Comparison of ENCODE assay signal across 10 cellular contexts in the genomic region with DNA sequence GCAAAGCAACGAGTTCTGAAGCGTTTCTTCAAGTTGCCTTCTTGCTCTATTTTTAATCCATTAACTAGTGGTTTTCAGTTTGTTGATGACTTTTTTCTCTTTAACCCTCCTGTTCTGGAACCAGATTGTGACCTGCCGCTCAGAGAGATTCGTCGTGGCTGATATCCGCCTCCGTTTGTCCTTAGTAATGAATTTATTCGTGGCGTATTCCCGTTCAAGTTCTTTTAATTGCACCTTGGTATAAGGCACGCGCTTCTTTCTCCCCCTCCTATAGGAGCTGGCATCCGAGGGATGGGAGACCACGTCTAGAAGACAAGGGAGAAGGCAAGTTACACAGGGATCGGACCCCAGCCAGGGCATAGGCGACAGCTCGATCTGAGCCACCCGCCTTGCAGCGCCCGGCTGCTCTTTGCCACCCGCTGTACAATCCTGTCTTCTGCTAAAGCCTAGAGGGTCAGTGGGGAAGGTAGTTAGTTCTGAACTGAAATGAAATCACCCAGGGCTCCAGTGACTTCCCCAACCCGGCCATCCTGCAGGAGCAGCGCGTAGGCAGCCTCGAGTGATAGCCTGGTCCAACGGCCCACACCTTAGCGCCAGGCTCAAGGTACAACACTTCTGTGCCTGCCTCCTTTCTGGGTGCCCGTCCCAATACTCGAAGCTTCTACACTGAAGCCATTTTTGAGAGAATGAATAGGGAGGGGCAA. TPM values are rescaled to one million over a fixed set of nuclear protein-coding genes. Genes with fewer than 3 reads are reported as not detected.
DNase-seq lines count a peak whose midpoint lies in the region; ATAC-seq and TF ChIP-seq lines count a peak whose summit lies in the region.
"Had no signal": no experiment of that assay in that cellular context is flagged by ENCODE, and none has a peak within 500 bp of the region (broad histone marks: within the 10 kb centered on the region; RNA-seq: fewer than 3 reads in every experiment).

No MANE protein-coding gene starts in this region.

- ATAC-seq in HCT116: no peak
- ATAC-seq in HG02610 (IDR thresholded peaks at IDR 0.05; ENCODE audit: unreplicated experiment): no peak
- no peak for ATAC-seq in heart right ventricle

- H3K4me3 ChIP-seq in HCT116 (replicated peaks in 1 of 2; ENCODE audit: low read depth in 1 of 2, low read length in 2 of 2) (peak overlapping the region; percentile 64 to 73), colonic mucosa (peak overlapping the region; percentile 68), heart right ventricle (no peak overlapping the region)

- BruUV-seq in Calu3 (replicated peaks; lab: Mats Ljungman, UMichigan): no TSS peak
- no TSS peak for BruUV-seq in HCT116 (replicated peaks; lab: Mats Ljungman, UMichigan)

- WGBS in heart right ventricle, 2 donors: 6 to 10% methylated on average over 29 of the region's 29 CpGs

- TF ChIP-seq POLR2A in HCT116 (IDR thresholded peaks at IDR 0.05; ENCODE audit: borderline replicate concordance, extremely low read depth, insufficient read depth, insufficient read length): no peak

- POLR2A ChIA-PET in HCT116 (lab: Charles Lee): no interaction called here

- no peaks in the 10 kb centered on the region for H3K9me3 ChIP-seq in HCT116 (ENCODE audit: control insufficient read depth in 1 of 2, insufficient read depth in 1 of 2, low read depth in 1 of 2, low read length in 2 of 2)
- no peaks in the 10 kb centered on the region for H3K9me3 ChIP-seq in colonic mucosa
- H3K9me3 ChIP-seq in heart right ventricle: no peaks in the 10 kb centered on the region

- H3K79me2 ChIP-seq in HCT116 (ENCODE audit: insufficient read depth, low read length): no peaks in the 10 kb centered on the region

- RAD21 ChIA-PET in HCT116 (lab: Charles Lee; ENCODE audit: low non-redundant PET in 1 of 2, low total read pairs in 2 of 2, uncharacterized antibody in 2 of 2, unreplicated experiment in 2 of 2): interaction anchor here in 1 of 2 experiments (1.3 kb wide), 1 partner anchor 723 kb away, joined by 4 read pairs; no protein-coding TSS in a partner anchor

- H3K4me1 ChIP-seq in HCT116 (ENCODE audit: control insufficient read depth in 1 of 2, insufficient read depth in 2 of 2, low read length in 2 of 2): peaks cover 0 to 24% of the 10 kb centered on the region in 2 experiments; a peak in 3 of 4 replicates
- H3K4me1 ChIP-seq in colonic mucosa: no peaks in the 10 kb centered on the region
- H3K4me1 ChIP-seq in heart right ventricle: peaks cover 0 to 42% (median 22%) of the 10 kb centered on the region in 9 donors

- DNase-seq in Calu3 (no peak), HCT116 (ENCODE audit: low read depth, low spot score) (no peak), colonic mucosa (peak; percentile 38), neural crest cell (ENCODE audit: low read depth, low spot score) (no peak), inferior parietal cortex (ENCODE audit: extremely low spot score) (no peak), NCI-H2227 treated with DMSO at 0.1 percent for 48 hours (lab: John Stamatoyannopoulos, UW) (no peak), heart right ventricle (no peak)

- intact Hi-C loops in Calu3 (cut with micrococcal nuclease; ENCODE audit: unreplicated experiment): loop anchor here (5.0 kb wide), 1 partner anchor 574 kb away; no protein-coding TSS in a partner anchor
- intact Hi-C loops in HCT116 (cut with micrococcal nuclease): loop anchor here (5.0 to 10.0 kb wide), 3 partner anchors 547 to 1427 kb away; partner anchors contain the start of gene TAX1BP1
- intact Hi-C loops in colonic mucosa (cut with DNase I): loop anchor here (10.0 kb wide), 2 partner anchors 547 to 897 kb away; partner anchors contain the start of gene TAX1BP1
- intact Hi-C loops in heart right ventricle (cut with DNase I): loop anchor here (5.0 to 10.0 kb wide), 11 partner anchors 379 to 899 kb away; no protein-coding TSS in a partner anchor

- peak overlapping the region; percentile 71; the same call in 1 of the 2 replicates for H3K9ac ChIP-seq in HCT116 (ENCODE audit: low read length)
- peak overlapping the region; percentile 49 to 95 for H3K9ac ChIP-seq in colonic mucosa (ENCODE audit: low read depth in 2 of 2, low read length in 2 of 2)

- peak overlapping the region; percentile 71 for H3K4me3 Mint-ChIP-seq in Calu3 (ENCODE audit: low read depth, unreplicated experiment)
- H3K4me3 Mint-ChIP-seq in neural crest cell: peak overlapping the region; percentile 6

- H3K4me1 Mint-ChIP-seq in Calu3 (ENCODE audit: low read depth, unreplicated experiment): peaks cover 10% of the 10 kb centered on the region
- peaks cover 7% of the 10 kb centered on the region for H3K4me1 Mint-ChIP-seq in neural crest cell

- TF ChIP-seq RAD21 in HCT116 (IDR thresholded peaks at IDR 0.05; ENCODE audit: low read depth): no peak

- peak overlapping the region; percentile 95 for H3K4me2 ChIP-seq in HCT116 (ENCODE audit: low read length)

- H3K36me3 ChIP-seq in HCT116 (ENCODE audit: control insufficient read depth in 1 of 2, insufficient read depth in 2 of 2, low read length in 2 of 2) (no peaks in the 10 kb centered on the region), colonic mucosa (no peaks in the 10 kb centered on the region), heart right ventricle (no peaks in the 10 kb centered on the region)

- CTCF ChIA-PET in Calu3 (lab: Charles Lee): interaction anchor here (0.5 to 1.2 kb wide), 8 partner anchors 10 to 895 kb away, joined by 3 to 5 read pairs (median 3); no protein-coding TSS in a partner anchor
- CTCF ChIA-PET in HCT116 (lab: Charles Lee): interaction anchor here (1.0 to 2.6 kb wide), 4 partner anchors 19 to 896 kb away, joined by 3 to 11 read pairs (median 3); no protein-coding TSS in a partner anchor

- H2AFZ ChIP-seq in HCT116 (ENCODE audit: low read depth, low read length, poor library complexity, severe bottlenecking): no peak overlapping the region

- H3K27me3 ChIP-seq in HCT116 (ENCODE audit: insufficient read depth, low read length) (no peaks in the 10 kb centered on the region), colonic mucosa (peaks cover 4% of the 10 kb centered on the region), heart right ventricle (peaks cover 46 to 98% (median 97%) of the 10 kb centered on the region in 7 donors)

- H3K27ac ChIP-seq in HCT116 (ENCODE audit: low read depth, low read length) (no peak overlapping the region), colonic mucosa (peak overlapping the region; percentile 75), heart right ventricle (no peak overlapping the region)

- peaks cover 25% of the 10 kb centered on the region for H3K36me3 Mint-ChIP-seq in Calu3 (ENCODE audit: insufficient read depth, unreplicated experiment)
- H3K36me3 Mint-ChIP-seq in neural crest cell (ENCODE audit: low read depth): no peaks in the 10 kb centered on the region

- TF ChIP-seq CTCF in Calu3 (IDR thresholded peaks at IDR 0.05; ENCODE audit: unreplicated experiment) (no peak), HCT116 (IDR thresholded peaks at IDR 0.05 in 2 of 3, conservative IDR thresholded peaks at IDR 0.05 in 1 of 3; ENCODE audit: borderline replicate concordance in 1 of 3, insufficient read depth in 1 of 3, low read depth in 2 of 3, low read length in 2 of 3) (no peak), colonic mucosa (IDR thresholded peaks at IDR 0.05) (no peak), neural crest cell (conservative IDR thresholded peaks at IDR 0.05) (no peak), heart right ventricle (IDR thresholded peaks at IDR 0.05) (no peak)

- H3K27ac Mint-ChIP-seq in Calu3 (ENCODE audit: unreplicated experiment): no peak overlapping the region
- no peak overlapping the region for H3K27ac Mint-ChIP-seq in neural crest cell (ENCODE audit: unreplicated experiment)

- H4K20me1 ChIP-seq in HCT116 (ENCODE audit: insufficient read depth): no peaks in the 10 kb centered on the region

- peaks cover 31% of the 10 kb centered on the region for H3K27me3 Mint-ChIP-seq in Calu3 (ENCODE audit: unreplicated experiment)
- peaks cover 95% of the 10 kb centered on the region for H3K27me3 Mint-ChIP-seq in neural crest cell (ENCODE audit: low read depth)

- no peaks in the 10 kb centered on the region for H3K9me3 Mint-ChIP-seq in Calu3 (ENCODE audit: low read depth, unreplicated experiment)
- H3K9me3 Mint-ChIP-seq in neural crest cell: no peaks in the 10 kb centered on the region

- no peaks in the 10 kb centered on the region for H3K9me2 ChIP-seq in HCT116 (ENCODE audit: insufficient read depth)

TF ChIP-seq in HCT116, 20 proteins besides CTCF, POLR2A, EP300 and RAD21 (continues in another document):
- TF ChIP-seq CEBPB (IDR thresholded peaks at IDR 0.05; ENCODE audit: low read depth) (no peak), CBX3 (IDR thresholded peaks at IDR 0.05; ENCODE audit: low read depth) (no peak), SP1 (IDR thresholded peaks at IDR 0.05; ENCODE audit: low read depth) (no peak), YY1 (IDR thresholded peaks at IDR 0.05; ENCODE audit: extremely low read depth, insufficient replicate concordance, low read depth, low read length) (no peak)

RNA-seq across cellular contexts. Expression of gene HOXA13, which starts 1.6 kb away (rescaled TPM):
- 1.3 and 1.6 TPM in 2 replicates for total RNA-seq in Calu3 (2022)
- 3.6 TPM for total RNA-seq in HCT116 (2021; ENCODE audit: unreplicated experiment)
- polyA plus RNA-seq in HCT116 (2012): 0.91 and 1.3 TPM in 2 replicates
- 10 to 100 TPM; 22.7 to 33.8 TPM for total RNA-seq in colonic mucosa
- not detected in 2 replicates for total RNA-seq in neural crest cell
- total RNA-seq in heart right ventricle: not detected
- polyA plus RNA-seq in heart right ventricle: not detected
- total RNA-seq: activated CD8-positive, alpha-beta memory T cell treated with anti-CD3 and anti-CD28 coated beads for 36 hours; cerebellum had no signal

RNA-seq across cellular contexts. Expression of gene HOXA11, which starts 13.3 kb away (rescaled TPM):
- total RNA-seq in Calu3 (2022) (0.39 and 0.54 TPM in 2 replicates), HCT116 (2021; ENCODE audit: unreplicated experiment) (6.8 TPM), colonic mucosa (1 to 10 TPM; 2.9 to 3.7 TPM), neural crest cell (not detected in 2 replicates), heart right ventricle (not detected)
- 3.9 and 4.6 TPM in 2 replicates for polyA plus RNA-seq in HCT116 (2012)
- polyA plus RNA-seq in heart right ventricle: not detected
- total RNA-seq: activated CD8-positive, alpha-beta memory T cell treated with anti-CD3 and anti-CD28 coated beads for 36 hours; cerebellum had no signal

RNA-seq across cellular contexts. Expression of gene HOXA10, which starts 24.2 kb away (rescaled TPM):
- total RNA-seq in Calu3 (2022) (11.8 and 12.1 TPM in 2 replicates), HCT116 (2021; ENCODE audit: unreplicated experiment) (19.6 TPM), colonic mucosa (10 to 100 TPM; 25.4 to 26.0 TPM), neural crest cell (0.35 TPM in 1 of 2 replicates, not detected in the other), heart right ventricle (under 1 TPM in 1 of 10 donors, not detected in 9; 0.19 TPM)
- 7.9 and 13.3 TPM in 2 replicates for polyA plus RNA-seq in HCT116 (2012)
- polyA plus RNA-seq in heart right ventricle: under 1 TPM in 1 of 2 donors, not detected in 1; 0.03 TPM
- total RNA-seq: cerebellum had no signal

RNA-seq across cellular contexts. Expression of gene HOXA9, which starts 33.0 kb away (rescaled TPM):
- 1.7 and 2.5 TPM in 2 replicates for total RNA-seq in Calu3 (2022)
- 91.0 TPM for total RNA-seq in HCT116 (2021; ENCODE audit: unreplicated experiment)
- 48.2 and 62.8 TPM in 2 replicates for polyA plus RNA-seq in HCT116 (2012)
- total RNA-seq in colonic mucosa: 10 to 100 TPM; 19.5 to 22.1 TPM
- 9.0 and 10.0 TPM in 2 replicates for total RNA-seq in neural crest cell
- total RNA-seq in heart right ventricle: not detected
- polyA plus RNA-seq in heart right ventricle: not detected
- total RNA-seq: activated CD8-positive, alpha-beta memory T cell treated with anti-CD3 and anti-CD28 coated beads for 36 hours; cerebellum had no signal

RNA-seq across cellular contexts. Expression of gene HOXA7, which starts 41.8 kb away (rescaled TPM):
- not detected in 2 replicates for total RNA-seq in Calu3 (2022)
- 15.0 TPM for total RNA-seq in HCT116 (2021; ENCODE audit: unreplicated experiment)
- polyA plus RNA-seq in HCT116 (2012): 8.0 and 10.6 TPM in 2 replicates
- 10 to 100 TPM; 21.9 to 24.4 TPM for total RNA-seq in colonic mucosa
- 7.1 and 8.8 TPM in 2 replicates for total RNA-seq in neural crest cell
- total RNA-seq in heart right ventricle: not detected
- under 1 TPM in 1 of 2 donors, not detected in 1; 0.04 TPM for polyA plus RNA-seq in heart right ventricle
- total RNA-seq: activated CD8-positive, alpha-beta memory T cell treated with anti-CD3 and anti-CD28 coated beads for 36 hours; cerebellum had no signal

Comparison
In these comparisons a context has a peak if more than half of its experiments do, and no peak if none do; other contexts are left out.
1. H3K4me3 ChIP-seq: peak in HCT116 (2 of 2) and colonic mucosa (single experiment); none in heart right ventricle (0 of 10).